Comparison of ENCODE assay signal across 16 cellular contexts in genomic region chr7:34153680-34154270, GRCh38.
"Had no signal": no experiment of that assay in that cellular context is flagged by ENCODE, and none has a peak within 500 bp of the region (broad histone marks: within the 10 kb centered on the region; RNA-seq: fewer than 3 reads in every experiment).

No MANE protein-coding gene starts in this region.

- H3K4me3 ChIP-seq: gastrocnemius medialis, heart right ventricle, ovary had no signal

- H3K9me3 ChIP-seq: gastrocnemius medialis, heart right ventricle, ovary had no signal

- H3K27me3 ChIP-seq: gastrocnemius medialis, ovary had no signal

- H3K36me3 ChIP-seq: gastrocnemius medialis, heart right ventricle, ovary had no signal

- ATAC-seq: activated T-helper 17 cell treated with anti-CD3 and anti-CD28 coated beads, Interleukin-2, amount 50 U/mL, for 72 hours; gastrocnemius medialis; heart right ventricle had no signal

- H3K27ac ChIP-seq: heart right ventricle, ovary had no signal

- DNase-seq: activated B cell treated with CpG ODN at 0.5 μM for 24 hours; activated CD4-positive, alpha-beta T cell treated with anti-CD3 and anti-CD28 coated beads, Interleukin-2, amount 10 ng/mL, durations not matched to agents 7 days and 5 days; activated CD8-positive, alpha-beta memory T cell treated with anti-CD3 and anti-CD28 coated beads for 24 hours; activated naive CD4-positive, alpha-beta T cell treated with anti-CD3 and anti-CD28 coated beads, Interleukin-2, amount 50 U/mL, for 16 hours; activated T-cell treated with anti-CD3 and anti-CD28 coated beads for 4 hours; amniotic stem cell; dermis blood vessel endothelial cell; endodermal cell; erythroblast; gastrocnemius medialis; heart right ventricle; kidney glomerular epithelial cell; ovary; stimulated activated CD4-positive, alpha-beta T cell treated with anti-CD3 and anti-CD28 coated beads, Interleukin-15, amount 100 ng/mL, for 24 hours; stimulated activated CD4-positive, alpha-beta T cell treated with anti-CD3 and anti-CD28 coated beads, Interleukin-4, amount 100 ng/mL, for 24 hours had no signal
